Comparison of ENCODE assay signal across 32 cellular contexts in the genomic region with DNA sequence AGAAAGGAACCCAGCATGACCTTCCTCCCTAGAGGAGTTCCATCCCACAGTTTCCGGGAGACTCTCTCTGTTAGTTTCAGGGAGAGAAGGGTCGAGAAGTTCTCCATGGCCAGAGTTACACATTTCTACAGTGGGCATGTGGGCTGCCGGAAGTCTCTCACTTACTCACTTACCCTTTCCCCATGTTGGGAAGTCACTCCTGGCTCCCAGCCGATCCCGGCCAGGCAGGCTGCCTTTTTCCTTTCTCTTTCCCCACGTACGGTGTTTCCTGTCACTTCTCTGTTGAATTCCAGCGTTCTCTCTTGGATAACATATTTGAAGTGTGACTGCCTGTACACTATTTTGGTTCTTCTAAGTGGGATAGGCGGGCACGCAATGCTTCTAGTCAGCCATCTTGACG. TPM values are rescaled to one million over a fixed set of nuclear protein-coding genes. Genes with fewer than 3 reads are reported as not detected.
"Had no signal": no experiment of that assay in that cellular context is flagged by ENCODE, and none has a peak within 500 bp of the region (broad histone marks: within the 10 kb centered on the region; RNA-seq: fewer than 3 reads in every experiment).

No MANE protein-coding gene starts in this region.

- H3K27me3 Mint-ChIP-seq: stimulated activated naive CD8-positive, alpha-beta T cell treated with anti-CD3 and anti-CD28 coated beads, Interleukin-15, amount 100 ng/mL, for 72 hours had no signal

- H3K36me3 ChIP-seq: pancreas, sigmoid colon, thyroid gland, upper lobe of right lung had no signal

- ATAC-seq: activated CD8-positive, alpha-beta memory T cell treated with anti-CD3 and anti-CD28 coated beads, Interleukin-2, amount 10 ng/mL, durations not matched to agents 7 days and 5 days; activated CD8-positive, alpha-beta T cell treated with anti-CD3 and anti-CD28 coated beads, Interleukin-2, amount 10 ng/mL, durations not matched to agents 7 days and 5 days; activated naive CD4-positive, alpha-beta T cell treated with anti-CD3 and anti-CD28 coated beads, Interleukin-2, amount 50 U/mL, for 72 hours; activated T-cell treated with anti-CD3 and anti-CD28 coated beads, Interleukin-2, amount 50 U/mL, for 72 hours; left cardiac atrium; left ventricle myocardium superior; pancreas; psoas muscle; stimulated activated memory B cell treated with anti-CD40 and anti-IgM and Interleukin-4, amounts not matched to agents 10 μg/mL and 1 μg/mL and 100 μg/mL, for 72 hours; stimulated activated naive CD8-positive, alpha-beta T cell treated with anti-CD3 and anti-CD28 coated beads, Interleukin-15, amount 100 ng/mL, for 72 hours; upper lobe of right lung had no signal

- H3K36me3 Mint-ChIP-seq: activated CD8-positive, alpha-beta memory T cell treated with anti-CD3 and anti-CD28 coated beads, Interleukin-2, amount 10 ng/mL, durations not matched to agents 7 days and 5 days had no signal

- H3K27me3 ChIP-seq: pancreas, sigmoid colon, thyroid gland, upper lobe of right lung had no signal

- DNase-seq: activated CD4-positive, CD25-positive, alpha-beta regulatory T cell treated with anti-CD3 and anti-CD28 coated beads, Interleukin-2, amount 50 U/mL, for 72 hours; activated CD8-positive, alpha-beta memory T cell treated with anti-CD3 and anti-CD28 coated beads, Interleukin-2, amount 10 ng/mL, durations not matched to agents 7 days and 5 days; activated CD8-positive, alpha-beta T cell treated with anti-CD3 and anti-CD28 coated beads, Interleukin-2, amount 10 ng/mL, durations not matched to agents 7 days and 5 days; activated naive CD4-positive, alpha-beta T cell; activated T-cell treated with anti-CD3 and anti-CD28 coated beads for 4 hours; activated T-cell treated with anti-CD3 and anti-CD28 coated beads, Interleukin-2, amount 50 U/mL, for 72 hours; dorsolateral prefrontal cortex; effector memory CD4-positive, alpha-beta T cell; erythroblast; foreskin fibroblast; head of caudate nucleus; hippocampal formation; left cardiac atrium; left ventricle myocardium superior; mammary epithelial cell; naive B cell; nephron progenitor cell; pancreas; psoas muscle; sigmoid colon; small intestine; stimulated activated CD4-positive, alpha-beta T cell treated with anti-CD3 and anti-CD28 coated beads, Interleukin-4, amount 100 ng/mL, for 4 hours; stimulated activated CD8-positive, alpha-beta memory T cell treated with anti-CD3 and anti-CD28 coated beads, Interleukin-4, amount 100 ng/mL, for 48 hours; stimulated activated naive CD8-positive, alpha-beta T cell treated with anti-CD3 and anti-CD28 coated beads, Interleukin-15, amount 100 ng/mL, for 72 hours; T-helper 9 cell; thyroid gland; upper lobe of right lung had no signal

- H3K4me3 ChIP-seq: dorsolateral prefrontal cortex, pancreas, psoas muscle, sigmoid colon, thyroid gland, upper lobe of right lung had no signal

- H3K27ac Mint-ChIP-seq: activated CD8-positive, alpha-beta memory T cell treated with anti-CD3 and anti-CD28 coated beads, Interleukin-2, amount 10 ng/mL, durations not matched to agents 7 days and 5 days; activated CD8-positive, alpha-beta T cell treated with anti-CD3 and anti-CD28 coated beads, Interleukin-2, amount 10 ng/mL, durations not matched to agents 7 days and 5 days; activated naive CD4-positive, alpha-beta T cell treated with anti-CD3 and anti-CD28 coated beads, Interleukin-2, amount 50 U/mL, for 72 hours; activated T-cell treated with anti-CD3 and anti-CD28 coated beads, Interleukin-2, amount 50 U/mL, for 72 hours; nephron progenitor cell; stimulated activated memory B cell treated with anti-CD40 and anti-IgM and Interleukin-4, amounts not matched to agents 10 μg/mL and 1 μg/mL and 100 μg/mL, for 72 hours; stimulated activated naive CD8-positive, alpha-beta T cell treated with anti-CD3 and anti-CD28 coated beads, Interleukin-15, amount 100 ng/mL, for 72 hours; T-helper 1 cell treated with Interleukin-12 subunit alpha and Interleukin-12 subunit beta and Interleukin-4 antibody, amounts not matched to agents 30 μg/mL and 1 μg/mL, for 36 hours had no signal

- H3K4me1 Mint-ChIP-seq: activated CD8-positive, alpha-beta memory T cell treated with anti-CD3 and anti-CD28 coated beads, Interleukin-2, amount 10 ng/mL, durations not matched to agents 7 days and 5 days; naive B cell; stimulated activated memory B cell treated with anti-CD40 and anti-IgM and Interleukin-4, amounts not matched to agents 10 μg/mL and 1 μg/mL and 100 μg/mL, for 72 hours; stimulated activated naive CD8-positive, alpha-beta T cell treated with anti-CD3 and anti-CD28 coated beads, Interleukin-15, amount 100 ng/mL, for 72 hours had no signal

- H3K4me3 Mint-ChIP-seq: activated CD8-positive, alpha-beta memory T cell treated with anti-CD3 and anti-CD28 coated beads, Interleukin-2, amount 10 ng/mL, durations not matched to agents 7 days and 5 days; activated CD8-positive, alpha-beta T cell treated with anti-CD3 and anti-CD28 coated beads, Interleukin-2, amount 10 ng/mL, durations not matched to agents 7 days and 5 days; activated T-cell treated with anti-CD3 and anti-CD28 coated beads, Interleukin-2, amount 50 U/mL, for 72 hours; naive B cell; nephron progenitor cell; stimulated activated memory B cell treated with anti-CD40 and anti-IgM and Interleukin-4, amounts not matched to agents 10 μg/mL and 1 μg/mL and 100 μg/mL, for 72 hours; stimulated activated naive CD8-positive, alpha-beta T cell treated with anti-CD3 and anti-CD28 coated beads, Interleukin-15, amount 100 ng/mL, for 72 hours; T-helper 1 cell treated with Interleukin-12 subunit alpha and Interleukin-12 subunit beta and Interleukin-4 antibody, amounts not matched to agents 30 μg/mL and 1 μg/mL, for 36 hours had no signal

- H3K4me1 ChIP-seq: pancreas, psoas muscle, sigmoid colon, thyroid gland, upper lobe of right lung had no signal

- H3K27ac ChIP-seq: dorsolateral prefrontal cortex, pancreas, psoas muscle, sigmoid colon, thyroid gland, upper lobe of right lung, VCaP had no signal

RNA-seq across cellular contexts. Expression of a gene that starts 3.5 kb away (rescaled TPM):
- total RNA-seq: activated CD8-positive, alpha-beta memory T cell treated with anti-CD3 and anti-CD28 coated beads, Interleukin-2, amount 10 ng/mL, durations not matched to agents 7 days and 5 days; activated CD8-positive, alpha-beta T cell treated with anti-CD3 and anti-CD28 coated beads, Interleukin-2, amount 10 ng/mL, durations not matched to agents 7 days and 5 days; activated naive CD4-positive, alpha-beta T cell treated with anti-CD3 and anti-CD28 coated beads, Interleukin-2, amount 50 U/mL, for 72 hours; activated T-cell treated with anti-CD3 and anti-CD28 coated beads, Interleukin-2, amount 50 U/mL, for 72 hours; dorsolateral prefrontal cortex; left cardiac atrium; left ventricle myocardium superior; mammary epithelial cell; pancreas; psoas muscle; sigmoid colon; thyroid gland; upper lobe of right lung had no signal
- polyA plus RNA-seq: keratinocyte, mammary epithelial cell, pancreas, psoas muscle, sigmoid colon, small intestine had no signal
